16 cellular contexts compared by ENCODE assay signal in the genomic region with DNA sequence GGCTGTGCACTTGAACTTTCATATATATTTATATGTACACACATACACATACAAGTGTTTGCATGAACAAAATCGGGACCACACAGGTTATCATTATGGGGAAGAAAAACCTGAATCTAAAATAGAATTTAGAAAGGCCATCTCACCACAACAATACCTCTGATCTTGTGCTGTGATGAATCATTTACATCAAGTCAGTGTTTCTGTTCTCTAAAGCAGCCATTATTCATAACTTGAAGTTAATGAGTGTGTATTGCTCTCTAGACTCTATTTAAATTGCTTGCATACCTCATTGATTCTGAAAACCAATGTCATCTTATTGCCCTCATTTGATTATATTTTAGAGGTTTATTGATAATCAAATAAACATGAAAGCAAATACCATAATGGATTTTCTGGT.
A peak's percentile ranks its signal among the peaks of the same experiment; 100 is the strongest.
DNase-seq lines count a peak whose midpoint lies in the region; ATAC-seq and TF ChIP-seq lines count a peak whose summit lies in the region.
"Had no signal": no experiment of that assay in that cellular context is flagged by ENCODE, and none has a peak within 500 bp of the region (broad histone marks: within the 10 kb centered on the region; RNA-seq: fewer than 3 reads in every experiment).

No MANE protein-coding gene starts in this region.

- H3K4me3 ChIP-seq in left ventricle myocardium inferior, result no peak overlapping the region
- H3K4me3 ChIP-seq in naive thymus-derived CD4-positive, alpha-beta T cell (ENCODE audit: low read length), result no peak overlapping the region
- H3K4me3 ChIP-seq: mucosa of descending colon, skin epidermis had no signal

- H3K4me1 Mint-ChIP-seq in naive thymus-derived CD4-positive, alpha-beta T cell, result peaks cover 0 to 22% (median 0%) of the 10 kb centered on the region in 7 donors

- POLR2A ChIA-PET in naive thymus-derived CD4-positive, alpha-beta T cell (lab: Charles Lee), result no interaction called here

- H3K4me3 Mint-ChIP-seq in naive thymus-derived CD4-positive, alpha-beta T cell, result no peak overlapping the region
- H3K4me3 Mint-ChIP-seq: CD8-positive, alpha-beta T cell; T-helper 2 cell treated with Interferon-gamma antibody and Interleukin-4, amounts not matched to agents 5 μg/mL and 100 μg/mL, for 36 hours had no signal

- H3K4me1 ChIP-seq in left ventricle myocardium inferior, result peaks cover 12% of the 10 kb centered on the region
- no peaks in the 10 kb centered on the region for H3K4me1 ChIP-seq in naive thymus-derived CD4-positive, alpha-beta T cell (ENCODE audit: control insufficient read depth in 2 of 2, insufficient read depth in 2 of 2, low read length in 2 of 2)

- peaks cover 87% of the 10 kb centered on the region for H3K36me3 ChIP-seq in left ventricle myocardium inferior
- H3K36me3 ChIP-seq in naive thymus-derived CD4-positive, alpha-beta T cell (ENCODE audit: control insufficient read depth in 2 of 3, insufficient read depth in 3 of 3, low read length in 3 of 3), result no peaks in the 10 kb centered on the region

- no peaks in the 10 kb centered on the region for H3K27me3 ChIP-seq in left ventricle myocardium inferior (ENCODE audit: low read depth)
- no peaks in the 10 kb centered on the region for H3K27me3 ChIP-seq in naive thymus-derived CD4-positive, alpha-beta T cell (ENCODE audit: control insufficient read depth in 2 of 2, insufficient read depth in 2 of 2, low read length in 2 of 2)

- intact Hi-C loops in left ventricle myocardium inferior (cut with micrococcal nuclease), result no loop called here
- intact Hi-C loops in naive thymus-derived CD4-positive, alpha-beta T cell (cut with micrococcal nuclease), result no loop called here

- no peaks in the 10 kb centered on the region for H3K9me3 Mint-ChIP-seq in naive thymus-derived CD4-positive, alpha-beta T cell
- H3K9me3 Mint-ChIP-seq: CD8-positive, alpha-beta T cell; T-helper 2 cell treated with Interferon-gamma antibody and Interleukin-4, amounts not matched to agents 5 μg/mL and 100 μg/mL, for 36 hours had no signal

- ATAC-seq in GM18498 (IDR thresholded peaks at IDR 0.05; ENCODE audit: unreplicated experiment) (peak; percentile 89), GM19328 (IDR thresholded peaks at IDR 0.05; ENCODE audit: unreplicated experiment) (peak; percentile 79), HG02852 (IDR thresholded peaks at IDR 0.05; ENCODE audit: unreplicated experiment) (peak; percentile 96), HG03571 (IDR thresholded peaks at IDR 0.05; ENCODE audit: unreplicated experiment) (peak; percentile 88)
- no peak for ATAC-seq in naive thymus-derived CD4-positive, alpha-beta T cell
- ATAC-seq: CD8-positive, alpha-beta T cell; mucosa of descending colon had no signal

- no peaks in the 10 kb centered on the region for H3K27me3 Mint-ChIP-seq in naive thymus-derived CD4-positive, alpha-beta T cell

- no peak overlapping the region for H3K27ac ChIP-seq in left ventricle myocardium inferior (replicated peaks)
- H3K27ac ChIP-seq in naive thymus-derived CD4-positive, alpha-beta T cell (ENCODE audit: low read depth, low read length), result no peak overlapping the region
- H3K27ac ChIP-seq: skin epidermis had no signal

- no peak for DNase-seq in left ventricle myocardium inferior
- DNase-seq in ACHN, result no peak
- no peak for DNase-seq in central memory CD4-positive, alpha-beta T cell
- no peak for DNase-seq in naive thymus-derived CD4-positive, alpha-beta T cell
- DNase-seq: activated gamma-delta T cell; CD8-positive, alpha-beta T cell; head of caudate nucleus; Karpas-422; mucosa of descending colon; NCI-H524 treated with DMSO at 0.1 percent for 48 hours had no signal

- no peak for TF ChIP-seq CTCF in left ventricle myocardium inferior (IDR thresholded peaks at IDR 0.05; ENCODE audit: borderline replicate concordance)

- no peaks in the 10 kb centered on the region for H3K9me3 ChIP-seq in left ventricle myocardium inferior (replicated peaks)
- H3K9me3 ChIP-seq in naive thymus-derived CD4-positive, alpha-beta T cell (ENCODE audit: control insufficient read depth in 2 of 3, low read length in 3 of 3), result no peaks in the 10 kb centered on the region
- H3K9me3 ChIP-seq: mucosa of descending colon had no signal

- in situ Hi-C loops in ACHN (cut with HindIII; ENCODE audit: low pct_ligation_motif_present, low pct_unique_long_range_greater_than_20kb, low sequenced_read_pairs), result no loop called here

- CTCF ChIA-PET in naive thymus-derived CD4-positive, alpha-beta T cell (lab: Charles Lee), result no interaction called here

- H3K27ac Mint-ChIP-seq in naive thymus-derived CD4-positive, alpha-beta T cell, result no peak overlapping the region
- H3K27ac Mint-ChIP-seq: CD8-positive, alpha-beta T cell; T-helper 2 cell treated with Interferon-gamma antibody and Interleukin-4, amounts not matched to agents 5 μg/mL and 100 μg/mL, for 36 hours had no signal

- peaks cover 0 to 6% (median 0%) of the 10 kb centered on the region in 5 donors for H3K36me3 Mint-ChIP-seq in naive thymus-derived CD4-positive, alpha-beta T cell
- H3K36me3 Mint-ChIP-seq: CD8-positive, alpha-beta T cell had no signal
